30 cellular contexts compared by ENCODE assay signal in genomic region chr7:120986665-120987064, GRCh38.
"Had no signal": no experiment of that assay in that cellular context is flagged by ENCODE, and none has a peak within 500 bp of the region (broad histone marks: within the 10 kb centered on the region; RNA-seq: fewer than 3 reads in every experiment).

No MANE protein-coding gene starts in this region.

- H3K27ac Mint-ChIP-seq: memory B cell; natural killer cell; nephron progenitor cell; neural progenitor cell; progenitor cell of endocrine pancreas; stimulated activated memory B cell treated with anti-CD40 and anti-IgM and Interleukin-4, amounts not matched to agents 10 μg/mL and 1 μg/mL and 100 μg/mL, for 72 hours; stimulated activated naive CD8-positive, alpha-beta T cell treated with anti-CD3 and anti-CD28 coated beads, Interleukin-15, amount 100 ng/mL, for 72 hours had no signal

- H3K27me3 ChIP-seq: hepatocyte, testis, thyroid gland, transverse colon, upper lobe of left lung had no signal

- ATAC-seq: heart right ventricle; mucosa of descending colon; natural killer cell; right cardiac atrium; sciatic nerve; stimulated activated memory B cell treated with anti-CD40 and anti-IgM and Interleukin-4, amounts not matched to agents 10 μg/mL and 1 μg/mL and 100 μg/mL, for 72 hours; stimulated activated naive CD8-positive, alpha-beta T cell treated with anti-CD3 and anti-CD28 coated beads, Interleukin-15, amount 100 ng/mL, for 72 hours had no signal

- H3K4me3 ChIP-seq: hepatocyte, left ventricle myocardium inferior, lung, mucosa of descending colon, neural progenitor cell, spleen, testis, thyroid gland, transverse colon, upper lobe of left lung had no signal

- H3K9me3 Mint-ChIP-seq: memory B cell; naive B cell; natural killer cell; nephron progenitor cell; neural progenitor cell; stimulated activated memory B cell treated with anti-CD40 and anti-IgM and Interleukin-4, amounts not matched to agents 10 μg/mL and 1 μg/mL and 100 μg/mL, for 72 hours; stimulated activated naive CD8-positive, alpha-beta T cell treated with anti-CD3 and anti-CD28 coated beads, Interleukin-15, amount 100 ng/mL, for 72 hours had no signal

- H3K4me1 ChIP-seq: testis had no signal

- H3K36me3 Mint-ChIP-seq: memory B cell; naive B cell; natural killer cell; neural progenitor cell; stimulated activated memory B cell treated with anti-CD40 and anti-IgM and Interleukin-4, amounts not matched to agents 10 μg/mL and 1 μg/mL and 100 μg/mL, for 72 hours had no signal

- H3K9me3 ChIP-seq: heart right ventricle, left ventricle myocardium inferior, mucosa of descending colon, neutrophil, spleen, testis, thyroid gland, transverse colon, upper lobe of left lung had no signal

- H3K36me3 ChIP-seq: heart right ventricle, left ventricle myocardium inferior, neural progenitor cell, neutrophil, spleen, thyroid gland, transverse colon, upper lobe of left lung had no signal

- H3K27ac ChIP-seq: neural progenitor cell, neutrophil, thyroid gland, upper lobe of left lung had no signal

- H3K9ac ChIP-seq: neural progenitor cell had no signal

- H3K4me3 Mint-ChIP-seq: memory B cell; natural killer cell; nephron progenitor cell; neural progenitor cell; stimulated activated memory B cell treated with anti-CD40 and anti-IgM and Interleukin-4, amounts not matched to agents 10 μg/mL and 1 μg/mL and 100 μg/mL, for 72 hours; stimulated activated naive CD8-positive, alpha-beta T cell treated with anti-CD3 and anti-CD28 coated beads, Interleukin-15, amount 100 ng/mL, for 72 hours had no signal

- H2AFZ ChIP-seq: hepatocyte, neural progenitor cell had no signal

- FAIRE-seq: small intestine, urothelium cell line had no signal

- H3K4me2 ChIP-seq: neural progenitor cell had no signal

- DNase-seq: heart right ventricle; islet precursor cell; left ventricle myocardium inferior; midbrain; mucosa of descending colon; natural killer cell; nephron progenitor cell; occipital lobe; retina; right cardiac atrium; small intestine; spleen; stimulated activated CD4-positive, alpha-beta T cell treated with anti-CD3 and anti-CD28 coated beads, Interleukin-4, amount 100 ng/mL, for 4 hours; stimulated activated CD8-positive, alpha-beta memory T cell treated with anti-CD3 and anti-CD28 coated beads, Interleukin-4, amount 100 ng/mL, for 48 hours; stimulated activated naive CD4-positive, alpha-beta T cell treated with Interleukin-2 at 50 U/mL for 16 hours; stimulated activated naive CD8-positive, alpha-beta T cell treated with anti-CD3 and anti-CD28 coated beads, Interleukin-15, amount 100 ng/mL, for 72 hours; testis; thyroid gland; transverse colon; upper lobe of left lung had no signal
